Comparison of ENCODE assay signal across 2 cellular contexts in genomic region chrX:115888041-115888440, GRCh38.
TF ChIP-seq lines count a peak whose summit lies in the region.
"Not testable (repeated sequence)": the region's sequence is repeated elsewhere in the genome, so short reads cannot be mapped to it uniquely, and the experiment has no call there.

No MANE protein-coding gene starts in this region.

TF ChIP-seq in GM12878, 131 proteins besides CTCF, POLR2A, EP300 and RAD21:
- TF ChIP-seq HCFC1 (IDR thresholded peaks at IDR 0.05; ENCODE audit: low read length), result 0 out of 2 replicates have a peak, but pooled peaks have one; percentile 17
- TF ChIP-seq YY1 (IDR thresholded peaks at IDR 0.05; ENCODE audit: low read depth, low read length), result peak; percentile 62; the same call in 1 of the 2 replicates
- TF ChIP-seq EED (IDR thresholded peaks at IDR 0.05; ENCODE audit: low read depth), result 0 out of 2 replicates have a peak, but pooled peaks have one; percentile 38
- TF ChIP-seq BHLHE40 (IDR thresholded peaks at IDR 0.05; ENCODE audit: borderline replicate concordance in 1 of 2, low read depth in 2 of 2, low read length in 1 of 2), result 0 out of 4 replicates have a peak, but pooled peaks of 1 of the 2 experiments have one; percentile 8

TF ChIP-seq in HepG2, 621 proteins besides CTCF, POLR2A, EP300 and RAD21 (continues in another document):
- not testable (repeated sequence) for TF ChIP-seq TCF12 (IDR thresholded peaks at IDR 0.05); HNF4G (IDR thresholded peaks at IDR 0.05; ENCODE audit: borderline replicate concordance, low read depth, low read length); ATF7 (IDR thresholded peaks at IDR 0.05); MAZ (IDR thresholded peaks at IDR 0.05; ENCODE audit: borderline replicate concordance, low read depth, low read length)
- TF ChIP-seq TCF12 (CRISPR knock-in tag; IDR thresholded peaks at IDR 0.05) (peak; percentile 72; the same call in 1 of the 2 replicates), ZFY (CRISPR knock-in tag; IDR thresholded peaks at IDR 0.05) (peak; percentile 71), HNF4G (CRISPR knock-in tag; IDR thresholded peaks at IDR 0.05; ENCODE audit: borderline replicate concordance, low read depth) (peak; percentile 33; the same call in 1 of the 2 replicates), ZBTB33 (CRISPR knock-in tag; IDR thresholded peaks at IDR 0.05) (peak; percentile 82), ZSCAN21 (CRISPR knock-in tag; IDR thresholded peaks at IDR 0.05; ENCODE audit: borderline replicate concordance) (peak; percentile 60; the same call in 1 of the 2 replicates), BORCS8-MEF2B (CRISPR knock-in tag; IDR thresholded peaks at IDR 0.05) (0 out of 2 replicates have a peak, but pooled peaks have one; percentile 32), ZNF407 (CRISPR knock-in tag; IDR thresholded peaks at IDR 0.05; ENCODE audit: not compliant biosample characterization) (peak; percentile 85), GMEB1 (CRISPR knock-in tag; IDR thresholded peaks at IDR 0.05; ENCODE audit: borderline replicate concordance) (peak; percentile 49), PHF20 (CRISPR knock-in tag; IDR thresholded peaks at IDR 0.05) (peak; percentile 49; the same call in 1 of the 2 replicates), ZSCAN29 (CRISPR knock-in tag; conservative IDR thresholded peaks at IDR 0.05) (0 out of 2 replicates have a peak, but pooled peaks have one; percentile 54), ERF (CRISPR knock-in tag; IDR thresholded peaks at IDR 0.05) (peak; percentile 47; the same call in 1 of the 2 replicates), ATF7 (CRISPR knock-in tag; IDR thresholded peaks at IDR 0.05) (peak; percentile 80; the same call in 1 of the 2 replicates), HES4 (CRISPR knock-in tag; IDR thresholded peaks at IDR 0.05; ENCODE audit: borderline replicate concordance) (0 out of 2 replicates have a peak, but pooled peaks have one; percentile 29), ZNF414 (CRISPR knock-in tag; IDR thresholded peaks at IDR 0.05) (peak; percentile 78), PHF8 (CRISPR knock-in tag; IDR thresholded peaks at IDR 0.05) (peak; percentile 57; the same call in 1 of the 2 replicates), ZNF331 (CRISPR knock-in tag; IDR thresholded peaks at IDR 0.05) (0 out of 2 replicates have a peak, but pooled peaks have one; percentile 8), NFKB2 (CRISPR knock-in tag; IDR thresholded peaks at IDR 0.05; ENCODE audit: borderline replicate concordance) (peak; percentile 39; the same call in 1 of the 2 replicates), ZNF598 (CRISPR knock-in tag; IDR thresholded peaks at IDR 0.05; ENCODE audit: borderline replicate concordance) (peak; percentile 87; the same call in 1 of the 2 replicates), ZZZ3 (CRISPR knock-in tag; IDR thresholded peaks at IDR 0.05; ENCODE audit: borderline replicate concordance) (peak; percentile 28; the same call in 1 of the 2 replicates), ZNF350 (CRISPR knock-in tag; IDR thresholded peaks at IDR 0.05; ENCODE audit: borderline replicate concordance, low read depth) (peak; percentile 92), ZMAT3 (CRISPR knock-in tag; conservative IDR thresholded peaks at IDR 0.05) (peak; percentile 71; the same call in 1 of the 2 replicates), ARID5B (CRISPR knock-in tag; IDR thresholded peaks at IDR 0.05) (peak; percentile 44; the same call in 1 of the 2 replicates), ZNF761 (CRISPR knock-in tag; conservative IDR thresholded peaks at IDR 0.05) (0 out of 2 replicates have a peak, but pooled peaks have one; percentile 36), HOXA3 (CRISPR knock-in tag; IDR thresholded peaks at IDR 0.05) (peak; percentile 92), ETV6 (CRISPR knock-in tag; conservative IDR thresholded peaks at IDR 0.05) (0 out of 2 replicates have a peak, but pooled peaks have one; percentile 33), GATAD2A (CRISPR knock-in tag; IDR thresholded peaks at IDR 0.05) (peak; percentile 16; the same call in 1 of the 2 replicates), SMAD1 (CRISPR knock-in tag; IDR thresholded peaks at IDR 0.05; ENCODE audit: borderline replicate concordance, low read depth) (peak; percentile 85; the same call in 1 of the 2 replicates), ZNF101 (CRISPR knock-in tag; IDR thresholded peaks at IDR 0.05; ENCODE audit: borderline replicate concordance, low read depth) (0 out of 2 replicates have a peak, but pooled peaks have one; percentile 31), HNRNPLL (IDR thresholded peaks at IDR 0.05; ENCODE audit: low read depth, low read length, poor library complexity, severe bottlenecking) (peak; percentile 20), MAZ (CRISPR knock-in tag; IDR thresholded peaks at IDR 0.05; ENCODE audit: low read depth) (peak; percentile 63; the same call in 1 of the 2 replicates), HDAC1 (CRISPR knock-in tag; IDR thresholded peaks at IDR 0.05) (peak; percentile 56; the same call in 1 of the 2 replicates), HINFP (CRISPR knock-in tag; IDR thresholded peaks at IDR 0.05; ENCODE audit: low read depth) (peak; percentile 79; the same call in 1 of the 2 replicates)
